In the genomic region with DNA sequence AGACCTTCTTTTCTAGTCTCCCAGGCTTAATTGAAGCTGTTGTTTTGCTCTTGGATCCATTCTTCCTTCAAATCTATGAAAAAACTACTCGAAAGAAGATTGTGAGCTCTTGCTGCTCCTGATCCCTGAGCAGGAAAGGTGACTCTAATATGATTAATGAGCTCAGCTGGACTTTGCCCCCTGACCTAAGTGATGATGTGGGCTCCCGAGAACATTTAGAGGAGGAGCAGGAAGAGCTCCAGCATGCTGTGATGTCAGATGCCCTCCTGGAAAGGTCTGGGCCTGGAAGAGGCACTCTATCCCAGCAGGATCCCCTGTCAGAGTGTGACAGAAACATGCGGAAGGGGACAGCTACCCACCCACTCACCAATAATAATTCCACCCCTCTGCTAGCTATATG, we compare ENCODE assay signal across 12 cellular contexts.
DNase-seq lines count a peak whose midpoint lies in the region; TF ChIP-seq lines count a peak whose summit lies in the region.
"Had no signal": no experiment of that assay in that cellular context is flagged by ENCODE, and none has a peak within 500 bp of the region (broad histone marks: within the 10 kb centered on the region; RNA-seq: fewer than 3 reads in every experiment).

No MANE protein-coding gene starts in this region.

- H3K9ac ChIP-seq in neuronal stem cell (ENCODE audit: low read depth, low read length, poor library complexity) = no peak overlapping the region
- H3K9ac ChIP-seq: GM23248 had no signal

- peaks cover 4 to 7% of the 10 kb centered on the region in 2 donors for H3K4me1 ChIP-seq in neuronal stem cell (ENCODE audit: control insufficient read depth in 2 of 2, insufficient read depth in 1 of 2, low read depth in 1 of 2, low read length in 2 of 2)

- H3K27me3 ChIP-seq in neuronal stem cell (ENCODE audit: control insufficient read depth in 3 of 3, insufficient read depth in 3 of 3, low read depth in 1 of 3, low read length in 3 of 3) = no peaks in the 10 kb centered on the region

- no peak overlapping the region for H3K4ac ChIP-seq in neuronal stem cell (ENCODE audit: low read length)

- TF ChIP-seq CTCF in fibroblast of villous mesenchyme (IDR thresholded peaks at IDR 0.05; ENCODE audit: insufficient read depth, low read depth, low read length) = no peak

- H2BK15ac ChIP-seq in neuronal stem cell (ENCODE audit: low read length) = no peak overlapping the region

- H3K79me1 ChIP-seq in neuronal stem cell (ENCODE audit: low read depth, low read length) = no peaks in the 10 kb centered on the region

- no peak overlapping the region for H2AK5ac ChIP-seq in neuronal stem cell (ENCODE audit: low read depth, low read length)

- H2BK120ac ChIP-seq in neuronal stem cell (ENCODE audit: low read depth, low read length) = no peak overlapping the region

- no peak overlapping the region for H3K27ac ChIP-seq in neuronal stem cell (replicated peaks; ENCODE audit: low read length)
- H3K27ac ChIP-seq: GM23248 had no signal

- H3K14ac ChIP-seq in neuronal stem cell (ENCODE audit: low read length) = no peak overlapping the region

- H3K36me3 ChIP-seq in neuronal stem cell (replicated peaks in 1 of 2; ENCODE audit: control insufficient read depth in 2 of 2, insufficient read depth in 2 of 2, low read length in 2 of 2) = no peaks in the 10 kb centered on the region

- no peak overlapping the region for H4K91ac ChIP-seq in neuronal stem cell (ENCODE audit: low read depth, low read length, poor library complexity)

- no CpG with 5 or more reads among the region's 3 CpGs for WGBS in neuronal stem cell (ENCODE audit: extremely low coverage in 2 of 2, insufficient read length in 2 of 2, insufficient replicate concordance in 1 of 2), 2 donors

- no peak overlapping the region for H2BK5ac ChIP-seq in neuronal stem cell (ENCODE audit: low read length)

- H3K4me3 ChIP-seq in fibroblast of villous mesenchyme (ENCODE audit: low read depth, low read length) = no peak overlapping the region
- no peak overlapping the region for H3K4me3 ChIP-seq in neuronal stem cell (ENCODE audit: low read length in 2 of 2)
- H3K4me3 ChIP-seq: GM23248 had no signal

- no peak overlapping the region for H3K4me2 ChIP-seq in neuronal stem cell (ENCODE audit: insufficient read depth, low read length, poor library complexity, severe bottlenecking)

- no peak overlapping the region for H4K8ac ChIP-seq in neuronal stem cell (ENCODE audit: low read depth, low read length)

- peak; percentile 91 for DNase-seq in DMS53 (lab: John Stamatoyannopoulos, UW)
- DNase-seq in SW480 (ENCODE audit: low spot score) = peak; percentile 95
- peak; percentile 71 for DNase-seq in fibroblast of villous mesenchyme (ENCODE audit: low read depth)
- DNase-seq in pulmonary artery endothelial cell (ENCODE audit: low read depth, low spot score) = peak; percentile 69
- no peak for DNase-seq in neuronal stem cell (ENCODE audit: low spot score)
- no peak for DNase-seq in NCI-H446 (lab: John Stamatoyannopoulos, UW)
- no peak for DNase-seq in activated T-cell treated with anti-CD3 and anti-CD28 coated beads for 4 hours
- DNase-seq in hypothalamus (lab: John Stamatoyannopoulos, UW) = no peak
- DNase-seq: activated naive CD8-positive, alpha-beta T cell treated with anti-CD3 and anti-CD28 coated beads, Interleukin-2, amount 10 ng/mL, durations not matched to agents 7 days and 5 days; AML-193; GM23248; KBM-7 had no signal

- no peak overlapping the region for H3K23ac ChIP-seq in neuronal stem cell (ENCODE audit: low read depth, low read length, poor library complexity)

- H3K18ac ChIP-seq in neuronal stem cell (ENCODE audit: low read length) = no peak overlapping the region

- H3K9me3 ChIP-seq in neuronal stem cell (replicated peaks in 1 of 2; ENCODE audit: control insufficient read depth in 2 of 2, insufficient read depth in 1 of 2, low read depth in 1 of 2, low read length in 2 of 2) = peaks cover 0 to 2% of the 10 kb centered on the region in 2 donors

- H2BK12ac ChIP-seq in neuronal stem cell (ENCODE audit: low read length) = no peak overlapping the region

- no peak overlapping the region for H2AFZ ChIP-seq in neuronal stem cell (ENCODE audit: low read length)
- H2AFZ ChIP-seq: GM23248 had no signal

Comparison
In these comparisons a context has a peak if more than half of its experiments do, and no peak if none do; other contexts are left out.
1. DNase-seq: peak in DMS53 (single experiment), SW480 (single experiment), fibroblast of villous mesenchyme (single experiment) and pulmonary artery endothelial cell (single experiment); none in neuronal stem cell (single experiment), NCI-H446 (0 of 2), activated T-cell treated with anti-CD3 and anti-CD28 coated beads for 4 hours (single experiment) and hypothalamus (0 of 51).